15 cellular contexts compared by ENCODE assay signal in the genomic region with DNA sequence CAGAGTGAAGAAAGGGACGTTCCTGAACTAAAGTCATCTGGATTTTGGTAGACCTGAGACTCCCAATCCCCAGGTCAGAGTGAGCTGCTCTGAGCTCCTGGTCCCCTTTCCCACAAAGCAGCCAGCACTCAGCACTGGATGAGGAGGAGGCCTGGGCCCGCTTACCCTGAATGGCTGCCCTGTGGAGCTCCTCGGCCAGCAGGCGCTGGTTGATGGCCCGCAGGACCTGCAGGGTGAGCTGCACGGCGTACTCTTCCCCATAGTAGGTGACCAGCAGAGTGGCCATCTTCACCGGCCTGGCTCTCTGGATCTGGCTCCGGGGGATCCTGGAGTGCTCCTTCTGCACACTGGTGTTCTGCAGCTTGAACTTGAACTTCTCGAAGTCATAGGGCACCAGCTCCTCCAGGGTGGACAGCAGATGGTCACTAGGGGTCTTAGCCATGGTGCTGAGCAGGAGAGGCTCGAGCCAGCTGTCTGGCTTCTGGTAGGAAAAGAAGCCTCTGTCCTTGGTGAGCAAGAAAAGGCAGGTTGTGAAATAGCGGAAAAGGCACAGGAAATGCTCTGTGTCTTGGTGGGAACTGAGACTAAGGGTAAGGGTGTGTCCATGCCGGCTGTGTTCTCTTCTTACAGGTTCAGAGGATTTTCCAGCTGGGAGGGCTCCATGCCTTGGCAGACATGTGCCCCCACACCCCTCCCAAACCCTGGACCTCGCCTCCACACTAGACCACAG. TPM values are rescaled to one million over a fixed set of nuclear protein-coding genes. Genes with fewer than 3 reads are reported as not detected.
A peak's percentile ranks its signal among the peaks of the same experiment; 100 is the strongest.
DNase-seq lines count a peak whose midpoint lies in the region; ATAC-seq and TF ChIP-seq lines count a peak whose summit lies in the region.
"Had no signal": no experiment of that assay in that cellular context is flagged by ENCODE, and none has a peak within 500 bp of the region (broad histone marks: within the 10 kb centered on the region; RNA-seq: fewer than 3 reads in every experiment).

A gene with protein sequence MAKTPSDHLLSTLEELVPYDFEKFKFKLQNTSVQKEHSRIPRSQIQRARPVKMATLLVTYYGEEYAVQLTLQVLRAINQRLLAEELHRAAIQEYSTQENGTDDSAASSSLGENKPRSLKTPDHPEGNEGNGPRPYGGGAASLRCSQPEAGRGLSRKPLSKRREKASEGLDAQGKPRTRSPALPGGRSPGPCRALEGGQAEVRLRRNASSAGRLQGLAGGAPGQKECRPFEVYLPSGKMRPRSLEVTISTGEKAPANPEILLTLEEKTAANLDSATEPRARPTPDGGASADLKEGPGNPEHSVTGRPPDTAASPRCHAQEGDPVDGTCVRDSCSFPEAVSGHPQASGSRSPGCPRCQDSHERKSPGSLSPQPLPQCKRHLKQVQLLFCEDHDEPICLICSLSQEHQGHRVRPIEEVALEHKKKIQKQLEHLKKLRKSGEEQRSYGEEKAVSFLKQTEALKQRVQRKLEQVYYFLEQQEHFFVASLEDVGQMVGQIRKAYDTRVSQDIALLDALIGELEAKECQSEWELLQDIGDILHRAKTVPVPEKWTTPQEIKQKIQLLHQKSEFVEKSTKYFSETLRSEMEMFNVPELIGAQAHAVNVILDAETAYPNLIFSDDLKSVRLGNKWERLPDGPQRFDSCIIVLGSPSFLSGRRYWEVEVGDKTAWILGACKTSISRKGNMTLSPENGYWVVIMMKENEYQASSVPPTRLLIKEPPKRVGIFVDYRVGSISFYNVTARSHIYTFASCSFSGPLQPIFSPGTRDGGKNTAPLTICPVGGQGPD (minus strand): TSS at position 488 of the 730 bp plus-strand sequence. CDS start 46 bp downstream, at position 442.

- POLR2A ChIA-PET in CD4-positive, alpha-beta T cell (lab: Charles Lee), result interaction anchor here (1.0 kb wide), 1 partner anchor 26 kb away, joined by 3 read pairs; no protein-coding TSS in a partner anchor

- H3K9me3 Mint-ChIP-seq in CD4-positive, alpha-beta T cell, result no peaks in the 10 kb centered on the region
- H3K9me3 Mint-ChIP-seq: activated CD4-positive, alpha-beta memory T cell treated with anti-CD3 and anti-CD28 coated beads for 36 hours; activated naive CD4-positive, alpha-beta T cell treated with anti-CD3 and anti-CD28 coated beads, Interleukin-2, amount 50 U/mL, for 72 hours had no signal

- CTCF ChIA-PET in CD4-positive, alpha-beta T cell (lab: Charles Lee), result interaction anchor here (1.1 kb wide), 1 partner anchor 17 kb away, joined by 3 read pairs; no protein-coding TSS in a partner anchor

- H4K91ac ChIP-seq in neuronal stem cell (ENCODE audit: low read depth, low read length, poor library complexity), result no peak within 1 kb of the TSS

- H3K23ac ChIP-seq in neuronal stem cell (ENCODE audit: low read depth, low read length, poor library complexity), result no peak within 1 kb of the TSS

- H3K27ac Mint-ChIP-seq in CD4-positive, alpha-beta T cell, result no peak within 1 kb of the TSS
- H3K27ac Mint-ChIP-seq: activated CD4-positive, alpha-beta memory T cell treated with anti-CD3 and anti-CD28 coated beads for 36 hours had no signal

- H2AFZ ChIP-seq in neuronal stem cell (ENCODE audit: low read length), result no peak within 1 kb of the TSS
- H2AFZ ChIP-seq: hepatocyte had no signal

- DNase-seq in Daoy (ENCODE audit: low read depth) (peak; percentile 49), NOMO-1 treated with DMSO at 0.1 percent for 48 hours (lab: John Stamatoyannopoulos, UW; ENCODE audit: unreplicated experiment) (peak; percentile 86), fibroblast of mammary gland (ENCODE audit: low read depth) (peak; percentile 43), neuronal stem cell (ENCODE audit: low spot score) (no peak), NCI-H82 treated with DMSO at 0.1 percent for 48 hours (lab: John Stamatoyannopoulos, UW; ENCODE audit: unreplicated experiment) (no peak), uterus (no peak), testis (no peak)
- DNase-seq in CD4-positive, alpha-beta T cell, result no peak
- DNase-seq: activated CD4-positive, alpha-beta memory T cell treated with anti-CD3 and anti-CD28 coated beads for 36 hours; dorsolateral prefrontal cortex; NCI-H510A; stimulated activated CD4-positive, alpha-beta T cell treated with anti-CD3 and anti-CD28 coated beads, Interleukin-15, amount 100 ng/mL, for 24 hours had no signal

- H3K4me3 Mint-ChIP-seq in CD4-positive, alpha-beta T cell, result no peak within 1 kb of the TSS
- H3K4me3 Mint-ChIP-seq: activated CD4-positive, alpha-beta memory T cell treated with anti-CD3 and anti-CD28 coated beads for 36 hours had no signal

- intact Hi-C loops in uterus (cut with DNase I; ENCODE audit: low total_unique reads), result no loop called here
- intact Hi-C loops in CD4-positive, alpha-beta T cell (cut with DNase I, micrococcal nuclease), result loop anchor here in 1 of 2 experiments (2.0 kb wide), 1 partner anchor 14 kb away; no protein-coding TSS in a partner anchor
- intact Hi-C loops in testis (cut with DNase I; ENCODE audit: low total_unique reads), result no loop called here

- H3K9me3 ChIP-seq in neuronal stem cell (replicated peaks in 1 of 2; ENCODE audit: control insufficient read depth in 2 of 2, insufficient read depth in 1 of 2, low read depth in 1 of 2, low read length in 2 of 2), result peaks cover 0 to 22% of the 10 kb centered on the region in 2 donors
- no peaks in the 10 kb centered on the region for H3K9me3 ChIP-seq in uterus
- H3K9me3 ChIP-seq in CD4-positive, alpha-beta T cell (ENCODE audit: control insufficient read depth, low read length), result no peaks in the 10 kb centered on the region
- no peaks in the 10 kb centered on the region for H3K9me3 ChIP-seq in testis

- H3K4me1 ChIP-seq in neuronal stem cell (ENCODE audit: control insufficient read depth in 2 of 2, insufficient read depth in 1 of 2, low read depth in 1 of 2, low read length in 2 of 2) (no peaks in the 10 kb centered on the region), uterus (no peaks in the 10 kb centered on the region), testis (no peaks in the 10 kb centered on the region)

- H2BK5ac ChIP-seq in neuronal stem cell (ENCODE audit: low read length), result no peak within 1 kb of the TSS

- H3K18ac ChIP-seq in neuronal stem cell (ENCODE audit: low read length), result no peak within 1 kb of the TSS

- H3K27me3 ChIP-seq in neuronal stem cell (ENCODE audit: control insufficient read depth in 3 of 3, insufficient read depth in 3 of 3, low read depth in 1 of 3, low read length in 3 of 3) (peaks cover 0 to 28% (median 0%) of the 10 kb centered on the region in 3 experiments), uterus (no peaks in the 10 kb centered on the region), testis (no peaks in the 10 kb centered on the region)
- no peaks in the 10 kb centered on the region for H3K27me3 ChIP-seq in CD4-positive, alpha-beta T cell (ENCODE audit: control insufficient read depth, insufficient read depth, low read length)
- H3K27me3 ChIP-seq: hepatocyte had no signal

- TF ChIP-seq CTCF in fibroblast of mammary gland (conservative IDR thresholded peaks at IDR 0.05; ENCODE audit: control insufficient read depth, insufficient read depth, low read depth, low read length) (no peak), uterus (IDR thresholded peaks at IDR 0.05) (no peak), testis (IDR thresholded peaks at IDR 0.05) (no peak)
- TF ChIP-seq CTCF in CD4-positive, alpha-beta T cell (IDR thresholded peaks at IDR 0.05), result no peak

- H3K4me2 ChIP-seq in neuronal stem cell (ENCODE audit: insufficient read depth, low read length, poor library complexity, severe bottlenecking), result no peak within 1 kb of the TSS
- H3K4me2 ChIP-seq: hepatocyte, KMS-11 had no signal

- no peak within 1 kb of the TSS for H3K27ac ChIP-seq in neuronal stem cell (replicated peaks; ENCODE audit: low read length)
- no peak within 1 kb of the TSS for H3K27ac ChIP-seq in uterus
- no peak within 1 kb of the TSS for H3K27ac ChIP-seq in CD4-positive, alpha-beta T cell (ENCODE audit: low read depth, low read length)
- H3K27ac ChIP-seq in testis, result no peak within 1 kb of the TSS
- H3K27ac ChIP-seq: dorsolateral prefrontal cortex, hepatocyte, KMS-11 had no signal

- H3K79me1 ChIP-seq in neuronal stem cell (ENCODE audit: low read depth, low read length), result no peaks in the 10 kb centered on the region

- TF ChIP-seq POLR2A in uterus (IDR thresholded peaks at IDR 0.05) (no peak), testis (IDR thresholded peaks at IDR 0.05) (no peak)

- H2AK5ac ChIP-seq in neuronal stem cell (ENCODE audit: low read depth, low read length), result no peak within 1 kb of the TSS

- H3K27me3 Mint-ChIP-seq in CD4-positive, alpha-beta T cell, result no peaks in the 10 kb centered on the region
- H3K27me3 Mint-ChIP-seq: activated CD4-positive, alpha-beta memory T cell treated with anti-CD3 and anti-CD28 coated beads for 36 hours had no signal

- H4K8ac ChIP-seq in neuronal stem cell (ENCODE audit: low read depth, low read length), result no peak within 1 kb of the TSS

- H3K4me3 ChIP-seq in fibroblast of mammary gland (ENCODE audit: control insufficient read depth, low read depth, low read length) (no peak within 1 kb of the TSS), neuronal stem cell (ENCODE audit: low read length in 2 of 2) (peak within 1 kb of the TSS in 1 of 2 donors; percentile 27), uterus (no peak within 1 kb of the TSS), testis (no peak within 1 kb of the TSS)
- H3K4me3 ChIP-seq: hepatocyte had no signal

- no peak within 1 kb of the TSS for H2BK15ac ChIP-seq in neuronal stem cell (ENCODE audit: low read length)

- no peaks in the 10 kb centered on the region for H3K36me3 ChIP-seq in neuronal stem cell (replicated peaks in 1 of 2; ENCODE audit: control insufficient read depth in 2 of 2, insufficient read depth in 2 of 2, low read length in 2 of 2)
- H3K36me3 ChIP-seq in uterus, result no peaks in the 10 kb centered on the region
- no peaks in the 10 kb centered on the region for H3K36me3 ChIP-seq in testis (ENCODE audit: low read depth, missing control alignments)

- H3K9ac ChIP-seq in neuronal stem cell (ENCODE audit: low read depth, low read length, poor library complexity), result no peak within 1 kb of the TSS
- H3K9ac ChIP-seq: KMS-11 had no signal

- ATAC-seq in CD4-positive, alpha-beta T cell (ENCODE audit: poor library complexity), result no peak
- ATAC-seq: activated naive CD4-positive, alpha-beta T cell treated with anti-CD3 and anti-CD28 coated beads, Interleukin-2, amount 50 U/mL, for 72 hours had no signal

- no peak within 1 kb of the TSS for H2BK12ac ChIP-seq in neuronal stem cell (ENCODE audit: low read length)

- no peaks in the 10 kb centered on the region for H3K36me3 Mint-ChIP-seq in CD4-positive, alpha-beta T cell (ENCODE audit: low read depth)
- H3K36me3 Mint-ChIP-seq: activated CD4-positive, alpha-beta memory T cell treated with anti-CD3 and anti-CD28 coated beads for 36 hours; activated naive CD4-positive, alpha-beta T cell treated with anti-CD3 and anti-CD28 coated beads, Interleukin-2, amount 50 U/mL, for 72 hours had no signal

- H3K14ac ChIP-seq in neuronal stem cell (ENCODE audit: low read length), result no peak within 1 kb of the TSS

- H2BK120ac ChIP-seq in neuronal stem cell (ENCODE audit: low read depth, low read length), result no peak within 1 kb of the TSS

- no peaks in the 10 kb centered on the region for H3K4me1 Mint-ChIP-seq in CD4-positive, alpha-beta T cell (ENCODE audit: low read depth)

- peak within 1 kb of the TSS; percentile 14 for H3K4ac ChIP-seq in neuronal stem cell (ENCODE audit: low read length)

- no CpG with 5 or more reads among the region's 14 CpGs for WGBS in neuronal stem cell (ENCODE audit: extremely low coverage in 2 of 2, insufficient read length in 2 of 2, insufficient replicate concordance in 1 of 2), 2 donors
- 78 to 81% methylated on average over 7 to 14 of the region's 14 CpGs for WGBS in testis, 2 donors

RNA-seq across cellular contexts. Expression of the gene that starts here (rescaled TPM):
- total RNA-seq in Daoy (2014; rRNA removed; shearing (Covaris generic)), result 0.21 and 0.34 TPM in 2 replicates
- polyA plus RNA-seq in neuronal stem cell (2013, experiment 1 of 2), result not detected
- not detected for polyA plus RNA-seq in neuronal stem cell (2013, experiment 2 of 2)
- total RNA-seq in uterus (10 to 100 TPM in 1 of 4 donors, 1 to 10 TPM in 1, under 1 TPM in 2; 0.21 to 12.0 (median 1.1) TPM), testis (1 to 10 TPM; 5.2 to 5.7 TPM)
- under 1 TPM; 0.60 to 0.73 TPM for total RNA-seq in CD4-positive, alpha-beta T cell
- 2.6 TPM for polyA plus RNA-seq in testis (ENCODE audit: insufficient read depth, low read depth, low replicate concordance)
- polyA plus RNA-seq: hepatocyte had no signal

Comparison
In these comparisons a context has a peak if more than half of its experiments do, and no peak if none do; other contexts are left out.
1. Peak in DNase-seq in Daoy; RNA of the gene not detected or under 1 TPM.
2. DNase-seq: peak in NOMO-1 treated with DMSO at 0.1 percent for 48 hours (single experiment) and fibroblast of mammary gland (single experiment); none in neuronal stem cell (single experiment), NCI-H82 treated with DMSO at 0.1 percent for 48 hours (single experiment), uterus (0 of 2), CD4-positive, alpha-beta T cell (0 of 10) and testis (single experiment).